Comparison of ENCODE assay signal across 11 cellular contexts in genomic region chr15:66706225-66706732, GRCh38. TPM values are rescaled to one million over a fixed set of nuclear protein-coding genes. Genes with fewer than 3 reads are reported as not detected.
DNase-seq lines count a peak whose midpoint lies in the region; ATAC-seq, FAIRE-seq and TF ChIP-seq lines count a peak whose summit lies in the region.
"Had no signal": no experiment of that assay in that cellular context is flagged by ENCODE, and none has a peak within 500 bp of the region (broad histone marks: within the 10 kb centered on the region; RNA-seq: fewer than 3 reads in every experiment).

No MANE protein-coding gene starts in this region.

- H3K4me3 ChIP-seq in breast epithelium = peak overlapping the region in 1 of 3 donors; percentile 57
- peak overlapping the region; percentile 54 to 68 (median 54) for H3K4me3 ChIP-seq in right lobe of liver

- no peak overlapping the region for H3K4me3 Mint-ChIP-seq in T-cell
- H3K4me3 Mint-ChIP-seq: activated naive CD4-positive, alpha-beta T cell treated with anti-CD3 and anti-CD28 coated beads, Interleukin-2, amount 50 U/mL, for 24 hours had no signal

- 83% methylated on average over 1 of the region's 22 CpGs for WGBS in right lobe of liver (ENCODE audit: insufficient coverage, low coverage, low lambda C conversion rate, missing lambda C conversion rate)

- TF ChIP-seq POLR2A in breast epithelium (IDR thresholded peaks at IDR 0.05) (no peak), right lobe of liver (IDR thresholded peaks at IDR 0.05) (no peak)

- H3K4me1 ChIP-seq in breast epithelium (peaks cover 0 to 7% of the 10 kb centered on the region in 2 donors), right lobe of liver (peaks cover 0 to 9% (median 2%) of the 10 kb centered on the region in 4 donors)

- TF ChIP-seq CTCF in breast epithelium (IDR thresholded peaks at IDR 0.05) (no peak), right lobe of liver (IDR thresholded peaks at IDR 0.05) (peak; percentile 21 to 40 (median 32))

- peaks cover 14 to 25% of the 10 kb centered on the region in 2 donors for H3K27me3 Mint-ChIP-seq in T-cell

- CTCF ChIA-PET in T-cell (lab: Charles Lee) = no interaction called here

- no peaks in the 10 kb centered on the region for H3K27me3 ChIP-seq in breast epithelium
- no peaks in the 10 kb centered on the region for H3K27me3 ChIP-seq in right lobe of liver

- ATAC-seq in right lobe of liver (no peak), T-cell (replicated peaks in 1 of 4) (no peak)

- H3K36me3 Mint-ChIP-seq in T-cell = no peaks in the 10 kb centered on the region
- H3K36me3 Mint-ChIP-seq: activated naive CD4-positive, alpha-beta T cell treated with anti-CD3 and anti-CD28 coated beads, Interleukin-2, amount 50 U/mL, for 24 hours; naive B cell had no signal

- H3K27ac ChIP-seq in breast epithelium (peak overlapping the region; percentile 40 to 51), right lobe of liver (peak overlapping the region in 1 of 3 donors; percentile 18)

- POLR2A ChIA-PET in T-cell (lab: Charles Lee) = interaction anchor here in 1 of 2 donors (0.6 kb wide), 1 partner anchor 384 kb away, joined by 6 read pairs; no protein-coding TSS in a partner anchor

- FAIRE-seq in urothelium cell line (lab: Jason Lieb, UNC) = peak; percentile 68

- H3K36me3 ChIP-seq in breast epithelium (no peaks in the 10 kb centered on the region), right lobe of liver (no peaks in the 10 kb centered on the region)

- H3K9me3 ChIP-seq in breast epithelium = no peaks in the 10 kb centered on the region
- H3K9me3 ChIP-seq in right lobe of liver = no peaks in the 10 kb centered on the region

- H3K9me3 Mint-ChIP-seq in T-cell = no peaks in the 10 kb centered on the region
- H3K9me3 Mint-ChIP-seq: activated naive CD4-positive, alpha-beta T cell treated with anti-CD3 and anti-CD28 coated beads, Interleukin-2, amount 50 U/mL, for 24 hours; naive B cell had no signal

- no peak overlapping the region for H3K27ac Mint-ChIP-seq in T-cell
- H3K27ac Mint-ChIP-seq: activated naive CD4-positive, alpha-beta T cell treated with anti-CD3 and anti-CD28 coated beads, Interleukin-2, amount 50 U/mL, for 24 hours; naive B cell had no signal

- intact Hi-C loops in breast epithelium (cut with DNase I; ENCODE audit: low total_unique reads) (loop anchor here (10.0 kb wide), 1 partner anchor 59 kb away; no protein-coding TSS in a partner anchor), right lobe of liver (cut with DNase I) (loop anchor here (10.0 kb wide), 2 partner anchors 59 to 69 kb away; no protein-coding TSS in a partner anchor)

- peaks cover 11 to 19% (median 16%) of the 10 kb centered on the region in 3 donors for H3K4me1 Mint-ChIP-seq in T-cell

- DNase-seq in NCI-H82 (lab: John Stamatoyannopoulos, UW) = peak; percentile 51
- no peak for DNase-seq in NCI-H82 treated with DMSO at 0.1 percent for 48 hours (lab: John Stamatoyannopoulos, UW; ENCODE audit: unreplicated experiment)
- DNase-seq in breast epithelium (ENCODE audit: low spot score in 2 of 2) = no peak
- DNase-seq in right lobe of liver = peak in 2 of 3 donors; percentile 62 to 64
- DNase-seq in urothelium cell line (ENCODE audit: low spot score) = no peak
- DNase-seq in T-cell = no peak
- DNase-seq in central memory CD4-positive, alpha-beta T cell = no peak
- no peak for DNase-seq in stimulated activated naive CD4-positive, alpha-beta T cell (lab: John Stamatoyannopoulos, UW)
- DNase-seq: C1 segment of cervical spinal cord, naive B cell had no signal

RNA-seq across cellular contexts. Expression of gene SMAD6, which starts 4.2 kb away (rescaled TPM):
- total RNA-seq in breast epithelium (10 to 100 TPM in 2 of 3 donors, 1 to 10 TPM in 1; 7.6 to 22.6 (median 13.4) TPM), right lobe of liver (10 to 100 TPM; 10.5 to 17.2 (median 12.3) TPM), T-cell (under 1 TPM; 0.13 to 0.55 (median 0.33) TPM)

Comparison
In these comparisons a context has a peak if more than half of its experiments do, and no peak if none do; other contexts are left out.
1. DNase-seq: peak in NCI-H82 (single experiment) and right lobe of liver (2 of 3); none in NCI-H82 treated with DMSO at 0.1 percent for 48 hours (single experiment), breast epithelium (0 of 2), urothelium cell line (single experiment), T-cell (0 of 34), central memory CD4-positive, alpha-beta T cell (single experiment) and stimulated activated naive CD4-positive, alpha-beta T cell (0 of 6).
2. CTCF ChIP-seq: peak in right lobe of liver (4 of 4); none in breast epithelium (0 of 3).
3. RNA of gene SMAD6, which starts 4.2 kb away (total RNA-seq): 7.6 to 22.6 TPM in breast epithelium and 10.5 to 17.2 TPM in right lobe of liver; 0.13 to 0.55 TPM in T-cell; every median in the first group is over 4 times any median in the second.